1 cellular context compared by ENCODE assay signal in the genomic region with DNA sequence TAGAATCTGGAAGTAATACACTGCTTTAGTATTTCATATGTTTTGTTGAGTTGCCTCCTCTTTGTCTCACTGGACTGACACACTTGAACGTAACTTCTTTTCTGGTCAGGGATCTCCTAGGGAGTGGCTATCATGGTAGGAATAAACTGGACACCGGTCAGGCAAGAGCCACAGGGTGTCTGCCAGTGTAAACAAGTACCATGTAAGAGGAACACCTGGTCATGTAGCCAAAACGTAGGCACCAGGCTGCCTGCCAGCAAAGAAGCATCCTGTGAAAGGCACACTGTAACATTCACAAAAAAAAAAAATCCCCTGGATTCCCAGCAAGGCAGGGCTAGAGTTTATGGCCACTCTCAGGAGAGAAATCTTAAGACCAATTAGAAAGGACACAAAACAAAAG.
TF ChIP-seq lines count a peak whose summit lies in the region.

No MANE protein-coding gene starts in this region.

TF ChIP-seq in GM23338, 12 proteins besides CTCF, POLR2A, EP300 and RAD21 (continued from another document):
- TF ChIP-seq, protein P1, sequence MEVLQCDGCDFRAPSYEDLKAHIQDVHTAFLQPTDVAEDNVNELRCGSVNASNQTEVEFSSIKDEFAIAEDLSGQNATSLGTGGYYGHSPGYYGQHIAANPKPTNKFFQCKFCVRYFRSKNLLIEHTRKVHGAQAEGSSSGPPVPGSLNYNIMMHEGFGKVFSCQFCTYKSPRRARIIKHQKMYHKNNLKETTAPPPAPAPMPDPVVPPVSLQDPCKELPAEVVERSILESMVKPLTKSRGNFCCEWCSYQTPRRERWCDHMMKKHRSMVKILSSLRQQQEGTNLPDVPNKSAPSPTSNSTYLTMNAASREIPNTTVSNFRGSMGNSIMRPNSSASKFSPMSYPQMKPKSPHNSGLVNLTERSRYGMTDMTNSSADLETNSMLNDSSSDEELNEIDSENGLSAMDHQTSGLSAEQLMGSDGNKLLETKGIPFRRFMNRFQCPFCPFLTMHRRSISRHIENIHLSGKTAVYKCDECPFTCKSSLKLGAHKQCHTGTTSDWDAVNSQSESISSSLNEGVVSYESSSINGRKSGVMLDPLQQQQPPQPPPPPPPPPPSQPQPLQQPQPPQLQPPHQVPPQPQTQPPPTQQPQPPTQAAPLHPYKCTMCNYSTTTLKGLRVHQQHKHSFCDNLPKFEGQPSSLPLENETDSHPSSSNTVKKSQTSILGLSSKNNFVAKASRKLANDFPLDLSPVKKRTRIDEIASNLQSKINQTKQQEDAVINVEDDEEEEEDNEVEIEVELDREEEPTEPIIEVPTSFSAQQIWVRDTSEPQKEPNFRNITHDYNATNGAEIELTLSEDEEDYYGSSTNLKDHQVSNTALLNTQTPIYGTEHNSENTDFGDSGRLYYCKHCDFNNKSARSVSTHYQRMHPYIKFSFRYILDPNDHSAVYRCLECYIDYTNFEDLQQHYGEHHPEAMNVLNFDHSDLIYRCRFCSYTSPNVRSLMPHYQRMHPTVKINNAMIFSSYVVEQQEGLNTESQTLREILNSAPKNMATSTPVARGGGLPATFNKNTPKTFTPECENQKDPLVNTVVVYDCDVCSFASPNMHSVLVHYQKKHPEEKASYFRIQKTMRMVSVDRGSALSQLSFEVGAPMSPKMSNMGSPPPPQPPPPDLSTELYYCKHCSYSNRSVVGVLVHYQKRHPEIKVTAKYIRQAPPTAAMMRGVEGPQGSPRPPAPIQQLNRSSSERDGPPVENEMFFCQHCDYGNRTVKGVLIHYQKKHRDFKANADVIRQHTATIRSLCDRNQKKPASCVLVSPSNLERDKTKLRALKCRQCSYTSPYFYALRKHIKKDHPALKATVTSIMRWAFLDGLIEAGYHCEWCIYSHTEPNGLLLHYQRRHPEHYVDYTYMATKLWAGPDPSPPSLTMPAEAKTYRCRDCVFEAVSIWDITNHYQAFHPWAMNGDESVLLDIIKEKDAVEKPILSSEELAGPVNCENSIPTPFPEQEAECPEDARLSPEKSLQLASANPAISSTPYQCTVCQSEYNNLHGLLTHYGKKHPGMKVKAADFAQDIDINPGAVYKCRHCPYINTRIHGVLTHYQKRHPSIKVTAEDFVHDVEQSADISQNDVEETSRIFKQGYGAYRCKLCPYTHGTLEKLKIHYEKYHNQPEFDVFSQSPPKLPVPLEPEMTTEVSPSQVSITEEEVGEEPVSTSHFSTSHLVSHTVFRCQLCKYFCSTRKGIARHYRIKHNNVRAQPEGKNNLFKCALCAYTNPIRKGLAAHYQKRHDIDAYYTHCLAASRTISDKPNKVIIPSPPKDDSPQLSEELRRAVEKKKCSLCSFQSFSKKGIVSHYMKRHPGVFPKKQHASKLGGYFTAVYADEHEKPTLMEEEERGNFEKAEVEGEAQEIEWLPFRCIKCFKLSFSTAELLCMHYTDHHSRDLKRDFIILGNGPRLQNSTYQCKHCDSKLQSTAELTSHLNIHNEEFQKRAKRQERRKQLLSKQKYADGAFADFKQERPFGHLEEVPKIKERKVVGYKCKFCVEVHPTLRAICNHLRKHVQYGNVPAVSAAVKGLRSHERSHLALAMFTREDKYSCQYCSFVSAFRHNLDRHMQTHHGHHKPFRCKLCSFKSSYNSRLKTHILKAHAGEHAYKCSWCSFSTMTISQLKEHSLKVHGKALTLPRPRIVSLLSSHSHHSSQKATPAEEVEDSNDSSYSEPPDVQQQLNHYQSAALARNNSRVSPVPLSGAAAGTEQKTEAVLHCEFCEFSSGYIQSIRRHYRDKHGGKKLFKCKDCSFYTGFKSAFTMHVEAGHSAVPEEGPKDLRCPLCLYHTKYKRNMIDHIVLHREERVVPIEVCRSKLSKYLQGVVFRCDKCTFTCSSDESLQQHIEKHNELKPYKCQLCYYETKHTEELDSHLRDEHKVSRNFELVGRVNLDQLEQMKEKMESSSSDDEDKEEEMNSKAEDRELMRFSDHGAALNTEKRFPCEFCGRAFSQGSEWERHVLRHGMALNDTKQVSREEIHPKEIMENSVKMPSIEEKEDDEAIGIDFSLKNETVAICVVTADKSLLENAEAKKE (CRISPR knock-in tag; IDR thresholded peaks at IDR 0.05): no peak
- no peak for TF ChIP-seq EZH2 (IDR thresholded peaks at IDR 0.05; ENCODE audit: low read depth, unreplicated experiment)
